In genomic region chr15:68755731-68756130, GRCh38 we compare ENCODE assay signal across 25 cellular contexts.
A peak's percentile ranks its signal among the peaks of the same experiment; 100 is the strongest.
DNase-seq lines count a peak whose midpoint lies in the region; ATAC-seq, FAIRE-seq and TF ChIP-seq lines count a peak whose summit lies in the region.
"Had no signal": no experiment of that assay in that cellular context is flagged by ENCODE, and none has a peak within 500 bp of the region (broad histone marks: within the 10 kb centered on the region; RNA-seq: fewer than 3 reads in every experiment).

No MANE protein-coding gene starts in this region.

- DNase-seq in left ventricle myocardium inferior = no peak
- no peak for DNase-seq in Right ventricle myocardium superior
- no peak for DNase-seq in bronchial epithelial cell (ENCODE audit: low read depth)
- DNase-seq in type B pancreatic cell (ENCODE audit: extremely low spot score, unreplicated experiment) = peak; percentile 3
- no peak for DNase-seq in NCI-H1048 (lab: John Stamatoyannopoulos, UW)
- no peak for DNase-seq in HAP-1 (ENCODE audit: low spot score in 2 of 2)
- DNase-seq: ACHN; BE2C; C1 segment of cervical spinal cord; Caco-2; Calu3; CD4-positive, alpha-beta memory T cell; CD8-positive, alpha-beta memory T cell; DMS79 treated with DMSO at 0.1 percent for 48 hours; GF-D8 had no signal

- in situ Hi-C loops in HAP-1 (cut with MboI; ENCODE audit: low sequenced_read_pairs) = no loop called here

- H3K4me1 Mint-ChIP-seq in type B pancreatic cell (ENCODE audit: unreplicated experiment) = no peaks in the 10 kb centered on the region

- intact Hi-C loops in left ventricle myocardium inferior (cut with micrococcal nuclease) = no loop called here
- intact Hi-C loops in Right ventricle myocardium superior (cut with DNase I) = no loop called here

- H3K4me1 ChIP-seq in left ventricle myocardium inferior (no peaks in the 10 kb centered on the region), neutrophil (ENCODE audit: control insufficient read depth in 1 of 2, insufficient read depth in 1 of 2, low read depth in 1 of 2, low read length in 1 of 2) (peaks cover 30 to 31% of the 10 kb centered on the region in 2 experiments), HAP-1 (no peaks in the 10 kb centered on the region)
- H3K4me1 ChIP-seq: BE2C, BLaER1, Caco-2 had no signal

- FAIRE-seq in bronchial epithelial cell (lab: Jason Lieb, UNC) = peak; percentile 13
- FAIRE-seq: D721Med, G401.6, GM12891, GM19239 had no signal

- no peak overlapping the region for H3K4me3 Mint-ChIP-seq in type B pancreatic cell

- H3K9me3 Mint-ChIP-seq in type B pancreatic cell = no peaks in the 10 kb centered on the region
- H3K9me3 Mint-ChIP-seq: CD14-positive monocyte; CD4-positive, alpha-beta memory T cell; CD4-positive, CD25-positive, alpha-beta regulatory T cell; CD8-positive, alpha-beta memory T cell had no signal

- H3K27ac ChIP-seq in left ventricle myocardium inferior (replicated peaks) (peak overlapping the region; percentile 48), neutrophil (peak overlapping the region; percentile 97)
- H3K27ac ChIP-seq: 22Rv1, BLaER1 had no signal

- peaks cover 2% of the 10 kb centered on the region for H3K27me3 Mint-ChIP-seq in type B pancreatic cell

- no peaks in the 10 kb centered on the region for H3K36me3 Mint-ChIP-seq in type B pancreatic cell
- H3K36me3 Mint-ChIP-seq: CD14-positive monocyte; CD4-positive, alpha-beta memory T cell; CD4-positive, CD25-positive, alpha-beta regulatory T cell had no signal

- H3K36me3 ChIP-seq in left ventricle myocardium inferior (no peaks in the 10 kb centered on the region), bronchial epithelial cell (ENCODE audit: control insufficient read depth, insufficient read depth, low read length) (no peaks in the 10 kb centered on the region), neutrophil (no peaks in the 10 kb centered on the region), HAP-1 (replicated peaks) (no peaks in the 10 kb centered on the region)
- H3K36me3 ChIP-seq: BE2C, BLaER1 had no signal

- no peak for ATAC-seq in Right ventricle myocardium superior (ENCODE audit: poor library complexity)
- ATAC-seq in HG02852 (IDR thresholded peaks at IDR 0.05; ENCODE audit: unreplicated experiment) = no peak

- no peak overlapping the region for H3K27ac Mint-ChIP-seq in type B pancreatic cell

- H3K4me3 ChIP-seq in left ventricle myocardium inferior (no peak overlapping the region), bronchial epithelial cell (ENCODE audit: low read depth, low read length) (no peak overlapping the region), neutrophil (ENCODE audit: low read depth in 1 of 2, low read length in 1 of 2) (peak overlapping the region; percentile 57 to 59), HAP-1 (no peak overlapping the region)
- H3K4me3 ChIP-seq: BLaER1 had no signal

- H3K9me3 ChIP-seq in left ventricle myocardium inferior (replicated peaks) (no peaks in the 10 kb centered on the region), neutrophil (no peaks in the 10 kb centered on the region), HAP-1 (no peaks in the 10 kb centered on the region)
- H3K9me3 ChIP-seq: BE2C, BLaER1, Caco-2 had no signal

- TF ChIP-seq CTCF in left ventricle myocardium inferior (IDR thresholded peaks at IDR 0.05; ENCODE audit: borderline replicate concordance) (no peak), bronchial epithelial cell (IDR thresholded peaks at IDR 0.05; ENCODE audit: insufficient read depth, low read length, severe bottlenecking) (no peak), neutrophil (IDR thresholded peaks at IDR 0.05) (no peak), type B pancreatic cell (conservative IDR thresholded peaks at IDR 0.05) (no peak)

- H3K27me3 ChIP-seq in left ventricle myocardium inferior (ENCODE audit: low read depth) (no peaks in the 10 kb centered on the region), bronchial epithelial cell (ENCODE audit: control insufficient read depth, insufficient read depth, low read length) (no peaks in the 10 kb centered on the region), neutrophil (no peaks in the 10 kb centered on the region), HAP-1 (ENCODE audit: low read depth) (peaks cover 12% of the 10 kb centered on the region)
- H3K27me3 ChIP-seq: BE2C, BLaER1 had no signal

Comparison
In these comparisons a context has a peak if more than half of its experiments do, and no peak if none do; other contexts are left out.
1. H3K4me3 ChIP-seq: peak in neutrophil (2 of 2); none in left ventricle myocardium inferior (single experiment), bronchial epithelial cell (single experiment) and HAP-1 (single experiment).